Comparison of ENCODE assay signal across 8 cellular contexts in the genomic region with DNA sequence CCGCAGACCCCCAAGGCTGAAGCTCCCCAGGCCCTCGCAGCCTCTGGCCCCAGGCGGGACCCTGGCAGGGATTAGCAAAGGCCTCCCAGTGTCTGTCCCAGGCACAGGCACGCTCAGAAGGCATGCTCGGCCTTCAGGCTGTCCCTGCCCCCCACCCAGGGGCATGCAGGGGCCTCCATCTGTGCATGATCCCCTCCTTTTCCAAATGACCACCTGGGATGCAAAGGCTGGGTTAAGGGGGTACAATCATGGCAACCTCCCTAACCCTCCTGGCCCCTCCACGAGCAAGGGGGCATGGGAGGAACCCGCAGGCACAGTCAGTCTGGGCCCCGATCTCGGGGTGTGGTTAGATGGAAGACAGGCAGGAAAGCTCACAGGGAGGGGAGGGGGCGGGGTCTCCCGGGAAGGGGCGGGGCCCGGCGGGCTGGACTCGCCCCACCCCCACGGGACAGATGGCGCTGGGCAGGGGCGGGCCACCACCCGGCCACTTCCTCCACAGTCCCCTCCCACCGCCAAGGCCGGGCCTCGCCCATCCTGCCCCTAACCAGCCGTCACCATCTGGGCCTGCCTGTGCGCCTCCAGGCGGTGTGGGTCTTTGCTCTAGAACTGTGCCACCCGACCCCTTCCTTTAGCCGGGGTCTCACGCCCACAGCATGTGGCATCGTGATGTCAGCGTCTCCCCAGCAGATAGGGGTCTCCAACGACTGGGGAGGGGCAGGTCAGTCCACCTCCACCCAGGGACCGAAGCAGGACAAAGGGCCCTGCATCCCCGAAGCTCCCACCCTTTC. TPM values are rescaled to one million over a fixed set of nuclear protein-coding genes. Genes with fewer than 3 reads are reported as not detected.
DNase-seq lines count a peak whose midpoint lies in the region; ATAC-seq and TF ChIP-seq lines count a peak whose summit lies in the region.

No MANE protein-coding gene starts in this region.

- no peaks in the 10 kb centered on the region for H4K20me1 ChIP-seq in fibroblast of lung (ENCODE audit: control insufficient read depth, extremely low read depth, insufficient read depth, low read length)

- ATAC-seq in GM18498 (IDR thresholded peaks at IDR 0.05; ENCODE audit: unreplicated experiment) (peak; percentile 56), HG03108 (IDR thresholded peaks at IDR 0.05; ENCODE audit: unreplicated experiment) (peak; percentile 59), GM21717 (IDR thresholded peaks at IDR 0.05; ENCODE audit: unreplicated experiment) (no peak)

- peak overlapping the region; percentile 26 to 48 (median 36) for H3K4me3 ChIP-seq in fibroblast of lung (replicated peaks in 1 of 4; ENCODE audit: control extremely low read depth in 1 of 4, insufficient read depth in 1 of 4, low read depth in 3 of 4, low read length in 4 of 4)

- H3K4me1 Mint-ChIP-seq in activated T-helper 1 cell treated with anti-CD3 and anti-CD28 coated beads, Interleukin-12 subunit alpha, Interleukin-12 subunit beta, Interleukin-2, Interleukin-4 antibody, amounts not matched to agents 30 ng/mL and 10 ng/mL and 1 ng/mL, durations not matched to agents 14 hours and 24 hours and 36 hours (ENCODE audit: low read depth) = peaks cover 27% of the 10 kb centered on the region
- H3K4me1 Mint-ChIP-seq in nephron = peaks cover 25% of the 10 kb centered on the region

- no peaks in the 10 kb centered on the region for H3K9me3 Mint-ChIP-seq in activated T-helper 1 cell treated with anti-CD3 and anti-CD28 coated beads, Interleukin-12 subunit alpha, Interleukin-12 subunit beta, Interleukin-2, Interleukin-4 antibody, amounts not matched to agents 30 ng/mL and 10 ng/mL and 1 ng/mL, durations not matched to agents 14 hours and 24 hours and 36 hours
- no peaks in the 10 kb centered on the region for H3K9me3 Mint-ChIP-seq in nephron

- TF ChIP-seq CTCF in fibroblast of lung (conservative IDR thresholded peaks at IDR 0.05 in 1 of 2, IDR thresholded peaks at IDR 0.05 in 1 of 2; ENCODE audit: low read depth in 1 of 2, low read length in 2 of 2) (no peak), nephron (IDR thresholded peaks at IDR 0.05; ENCODE audit: unreplicated experiment in 3 of 3) (no peak)

- peak overlapping the region; percentile 92 for H3K27ac ChIP-seq in fibroblast of lung (ENCODE audit: insufficient read depth, low read length)

- no peaks in the 10 kb centered on the region for H3K27me3 Mint-ChIP-seq in activated T-helper 1 cell treated with anti-CD3 and anti-CD28 coated beads, Interleukin-12 subunit alpha, Interleukin-12 subunit beta, Interleukin-2, Interleukin-4 antibody, amounts not matched to agents 30 ng/mL and 10 ng/mL and 1 ng/mL, durations not matched to agents 14 hours and 24 hours and 36 hours (ENCODE audit: insufficient read depth)
- no peaks in the 10 kb centered on the region for H3K27me3 Mint-ChIP-seq in nephron (ENCODE audit: low read depth)

- peak; percentile 87 for DNase-seq in activated T-helper 1 cell treated with anti-CD3 and anti-CD28 coated beads, Interleukin-12 subunit alpha, Interleukin-12 subunit beta, Interleukin-2, Interleukin-4 antibody, amounts not matched to agents 30 ng/mL and 10 ng/mL and 1 ng/mL, durations not matched to agents 14 hours and 24 hours and 36 hours (ENCODE audit: low spot score)
- DNase-seq in fibroblast of lung (ENCODE audit: low read depth in 2 of 2) (peak; percentile 65 to 91), stromal cell of bone marrow (ENCODE audit: low read depth) (peak; percentile 58)

- H3K79me2 ChIP-seq in fibroblast of lung (ENCODE audit: control insufficient read depth, insufficient read depth, low read length) = peaks cover 64% of the 10 kb centered on the region

- peak overlapping the region; percentile 80 for H3K4me3 Mint-ChIP-seq in activated T-helper 1 cell treated with anti-CD3 and anti-CD28 coated beads, Interleukin-12 subunit alpha, Interleukin-12 subunit beta, Interleukin-2, Interleukin-4 antibody, amounts not matched to agents 30 ng/mL and 10 ng/mL and 1 ng/mL, durations not matched to agents 14 hours and 24 hours and 36 hours
- peak overlapping the region; percentile 60 to 76 (median 66) for H3K4me3 Mint-ChIP-seq in nephron

- H3K4me1 ChIP-seq in fibroblast of lung (ENCODE audit: control insufficient read depth, extremely low read depth, insufficient read depth, low read length) = peaks cover 42% of the 10 kb centered on the region

- intact Hi-C loops in activated T-helper 1 cell treated with anti-CD3 and anti-CD28 coated beads, Interleukin-12 subunit alpha, Interleukin-12 subunit beta, Interleukin-2, Interleukin-4 antibody, amounts not matched to agents 30 ng/mL and 10 ng/mL and 1 ng/mL, durations not matched to agents 14 hours and 24 hours and 36 hours (cut with micrococcal nuclease) = loop anchor here (1.0 kb wide), 2 partner anchors 8 to 43 kb away; partner anchors contain the start of genes ATP8B3 and KLF16

- peak overlapping the region; percentile 85 for H3K4me2 ChIP-seq in fibroblast of lung (ENCODE audit: extremely low read depth, insufficient read depth, low read length)

- no peaks in the 10 kb centered on the region for H3K36me3 ChIP-seq in fibroblast of lung (ENCODE audit: control insufficient read depth, insufficient read depth, low read length)

- H2AFZ ChIP-seq in fibroblast of lung (ENCODE audit: low read length) = no peak overlapping the region

- H3K27ac Mint-ChIP-seq in activated T-helper 1 cell treated with anti-CD3 and anti-CD28 coated beads, Interleukin-12 subunit alpha, Interleukin-12 subunit beta, Interleukin-2, Interleukin-4 antibody, amounts not matched to agents 30 ng/mL and 10 ng/mL and 1 ng/mL, durations not matched to agents 14 hours and 24 hours and 36 hours = peak overlapping the region; percentile 86
- peak overlapping the region; percentile 25 to 76 (median 54) for H3K27ac Mint-ChIP-seq in nephron

- peak overlapping the region; percentile 65 for H3K9ac ChIP-seq in fibroblast of lung (ENCODE audit: insufficient read depth, low read length)

- H3K9me3 ChIP-seq in fibroblast of lung (ENCODE audit: control insufficient read depth, insufficient read depth, low read depth, low read length) = no peaks in the 10 kb centered on the region

- no peaks in the 10 kb centered on the region for H3K27me3 ChIP-seq in fibroblast of lung (ENCODE audit: control insufficient read depth, insufficient read depth, low read length)

- peaks cover 4% of the 10 kb centered on the region for H3K36me3 Mint-ChIP-seq in activated T-helper 1 cell treated with anti-CD3 and anti-CD28 coated beads, Interleukin-12 subunit alpha, Interleukin-12 subunit beta, Interleukin-2, Interleukin-4 antibody, amounts not matched to agents 30 ng/mL and 10 ng/mL and 1 ng/mL, durations not matched to agents 14 hours and 24 hours and 36 hours (ENCODE audit: low read depth)
- no peaks in the 10 kb centered on the region for H3K36me3 Mint-ChIP-seq in nephron (ENCODE audit: low read depth)

TF ChIP-seq in PFSK-1, 5 proteins besides CTCF, POLR2A, EP300 and RAD21 (continues in another document):
- TF ChIP-seq TAF1 (IDR thresholded peaks at IDR 0.05; ENCODE audit: borderline replicate concordance, insufficient read depth, low read length) = peak; percentile 65; the same call in 1 of the 2 replicates

RNA-seq across cellular contexts. Expression of gene REXO1, which starts 7.0 kb away (rescaled TPM):
- 155 TPM for polyA plus RNA-seq in PFSK-1 (2012; ENCODE audit: insufficient read length, low read depth)
- 64.5 and 70.5 TPM in 2 replicates for total RNA-seq in activated T-helper 1 cell treated with anti-CD3 and anti-CD28 coated beads, Interleukin-12 subunit alpha, Interleukin-12 subunit beta, Interleukin-2, Interleukin-4 antibody, amounts not matched to agents 30 ng/mL and 10 ng/mL and 1 ng/mL, durations not matched to agents 14 hours and 24 hours and 36 hours
- total RNA-seq in fibroblast of lung = 4.1 and 6.8 TPM in 2 replicates
- polyA plus RNA-seq in fibroblast of lung = 6.1 and 12.0 TPM in 2 replicates
- 12.0 and 20.9 TPM in 2 replicates for polyA plus RNA-seq in fibroblast of lung (2012)
- polyA minus RNA-seq in fibroblast of lung (ENCODE audit: low replicate concordance) = 39.0 and 40.1 TPM in 2 replicates

RNA-seq across cellular contexts. Expression of gene KLF16, which starts 8.1 kb away (rescaled TPM):
- polyA plus RNA-seq in PFSK-1 (2012; ENCODE audit: insufficient read length, low read depth) = 74.6 TPM
- total RNA-seq in activated T-helper 1 cell treated with anti-CD3 and anti-CD28 coated beads, Interleukin-12 subunit alpha, Interleukin-12 subunit beta, Interleukin-2, Interleukin-4 antibody, amounts not matched to agents 30 ng/mL and 10 ng/mL and 1 ng/mL, durations not matched to agents 14 hours and 24 hours and 36 hours = 34.5 and 39.1 TPM in 2 replicates
- 3.9 and 6.9 TPM in 2 replicates for total RNA-seq in fibroblast of lung
- polyA plus RNA-seq in fibroblast of lung = 4.2 and 5.0 TPM in 2 replicates
- polyA plus RNA-seq in fibroblast of lung (2012) = 12.9 and 21.2 TPM in 2 replicates
- polyA minus RNA-seq in fibroblast of lung (ENCODE audit: low replicate concordance) = 5.8 and 6.4 TPM in 2 replicates

RNA-seq across cellular contexts. Expression of gene ABHD17A, which starts 30.1 kb away (rescaled TPM):
- polyA plus RNA-seq in PFSK-1 (2012; ENCODE audit: insufficient read length, low read depth) = 102 TPM
- total RNA-seq in activated T-helper 1 cell treated with anti-CD3 and anti-CD28 coated beads, Interleukin-12 subunit alpha, Interleukin-12 subunit beta, Interleukin-2, Interleukin-4 antibody, amounts not matched to agents 30 ng/mL and 10 ng/mL and 1 ng/mL, durations not matched to agents 14 hours and 24 hours and 36 hours = 115 TPM in 2 replicates
- 59.1 and 74.5 TPM in 2 replicates for total RNA-seq in fibroblast of lung
- 23.0 and 25.8 TPM in 2 replicates for polyA plus RNA-seq in fibroblast of lung
- polyA plus RNA-seq in fibroblast of lung (2012) = 38.3 and 53.8 TPM in 2 replicates
- polyA minus RNA-seq in fibroblast of lung (ENCODE audit: low replicate concordance) = 18.9 and 29.3 TPM in 2 replicates

RNA-seq across cellular contexts. Expression of gene ATP8B3, which starts 43.2 kb away (rescaled TPM):
- 1.4 TPM for polyA plus RNA-seq in PFSK-1 (2012; ENCODE audit: insufficient read length, low read depth)
- total RNA-seq in activated T-helper 1 cell treated with anti-CD3 and anti-CD28 coated beads, Interleukin-12 subunit alpha, Interleukin-12 subunit beta, Interleukin-2, Interleukin-4 antibody, amounts not matched to agents 30 ng/mL and 10 ng/mL and 1 ng/mL, durations not matched to agents 14 hours and 24 hours and 36 hours = 4.1 and 5.0 TPM in 2 replicates
- total RNA-seq in fibroblast of lung = 1.3 and 3.0 TPM in 2 replicates
- 2.3 and 3.5 TPM in 2 replicates for polyA plus RNA-seq in fibroblast of lung
- polyA plus RNA-seq in fibroblast of lung (2012) = 2.2 and 2.6 TPM in 2 replicates
- 3.9 and 6.0 TPM in 2 replicates for polyA minus RNA-seq in fibroblast of lung (ENCODE audit: low replicate concordance)

RNA-seq across cellular contexts. Expression of gene ADAT3, which starts 50.0 kb away (rescaled TPM):
- polyA plus RNA-seq in PFSK-1 (2012; ENCODE audit: insufficient read length, low read depth) = 13.8 TPM
- 8.4 and 9.6 TPM in 2 replicates for total RNA-seq in activated T-helper 1 cell treated with anti-CD3 and anti-CD28 coated beads, Interleukin-12 subunit alpha, Interleukin-12 subunit beta, Interleukin-2, Interleukin-4 antibody, amounts not matched to agents 30 ng/mL and 10 ng/mL and 1 ng/mL, durations not matched to agents 14 hours and 24 hours and 36 hours
- 1.5 and 1.7 TPM in 2 replicates for total RNA-seq in fibroblast of lung
- 0.42 and 0.61 TPM in 2 replicates for polyA plus RNA-seq in fibroblast of lung
- 1.6 and 3.8 TPM in 2 replicates for polyA plus RNA-seq in fibroblast of lung (2012)
- 0.33 and 1.5 TPM in 2 replicates for polyA minus RNA-seq in fibroblast of lung (ENCODE audit: low replicate concordance)
